ENCODE assay signal across 8 cellular contexts in genomic region chr12:79688376-79689040, GRCh38. TPM values are rescaled to one million over a fixed set of nuclear protein-coding genes. Genes with fewer than 3 reads are reported as not detected.
DNase-seq lines count a peak whose midpoint lies in the region; ATAC-seq and TF ChIP-seq lines count a peak whose summit lies in the region.

No MANE protein-coding gene starts in this region.

- no peak overlapping the region for H3K27ac ChIP-seq in effector memory CD4-positive, alpha-beta T cell (ENCODE audit: insufficient read depth, low read length, poor library complexity, severe bottlenecking)

- in situ Hi-C loops in KBM-7 (cut with MboI; ENCODE audit: low pct_unique_long_range_greater_than_20kb, low sequenced_read_pairs) = no loop called here

- no peak for TF ChIP-seq CTCF in osteocyte (IDR thresholded peaks at IDR 0.05)

- peaks cover 7% of the 10 kb centered on the region for H3K36me3 Mint-ChIP-seq in osteocyte (ENCODE audit: unreplicated experiment)

- peaks cover 19% of the 10 kb centered on the region for H3K27me3 ChIP-seq in effector memory CD4-positive, alpha-beta T cell (replicated peaks; ENCODE audit: control insufficient read depth, insufficient read depth, low read length, poor library complexity, severe bottlenecking)

- H3K27me3 Mint-ChIP-seq in osteocyte (ENCODE audit: unreplicated experiment) = no peaks in the 10 kb centered on the region

- H3K4me3 Mint-ChIP-seq in osteocyte (ENCODE audit: unreplicated experiment) = peak overlapping the region; percentile 93

- H3K27ac Mint-ChIP-seq in osteocyte (ENCODE audit: unreplicated experiment) = peak overlapping the region; percentile 93

- no peaks in the 10 kb centered on the region for H3K9me3 Mint-ChIP-seq in osteocyte (ENCODE audit: unreplicated experiment)

- H3K4me1 ChIP-seq in effector memory CD4-positive, alpha-beta T cell (ENCODE audit: control insufficient read depth, insufficient read depth, low read length, poor library complexity, severe bottlenecking) = no peaks in the 10 kb centered on the region

- H3K9me3 ChIP-seq in effector memory CD4-positive, alpha-beta T cell (ENCODE audit: control insufficient read depth, low read length) = no peaks in the 10 kb centered on the region

- peak overlapping the region; percentile 71 for H3K4me3 ChIP-seq in effector memory CD4-positive, alpha-beta T cell (ENCODE audit: insufficient read depth, low read depth, low read length, poor library complexity, severe bottlenecking)

- H3K36me3 ChIP-seq in effector memory CD4-positive, alpha-beta T cell (ENCODE audit: control insufficient read depth, insufficient read depth, low read length) = no peaks in the 10 kb centered on the region

- DNase-seq in KBM-7 (peak; percentile 51), osteocyte (ENCODE audit: extremely low spot score, unreplicated experiment) (no peak), NCI-H510A (lab: John Stamatoyannopoulos, UW) (no peak), midbrain (lab: John Stamatoyannopoulos, UW) (no peak)
- DNase-seq in effector memory CD4-positive, alpha-beta T cell = no peak

- ATAC-seq in GM18861 (IDR thresholded peaks at IDR 0.05; ENCODE audit: unreplicated experiment) (peak; percentile 25), HG03139 (IDR thresholded peaks at IDR 0.05; ENCODE audit: unreplicated experiment) (no peak), GM19467 (IDR thresholded peaks at IDR 0.05; ENCODE audit: unreplicated experiment) (no peak)

- H3K4me1 Mint-ChIP-seq in osteocyte (ENCODE audit: unreplicated experiment) = peaks cover 48% of the 10 kb centered on the region

RNA-seq across cellular contexts. Expression of gene PAWR, which starts 2.3 kb away (rescaled TPM):
- total RNA-seq in osteocyte = 184 and 213 TPM in 2 replicates
